Comparison of ENCODE assay signal across 1 cellular context in the genomic region with DNA sequence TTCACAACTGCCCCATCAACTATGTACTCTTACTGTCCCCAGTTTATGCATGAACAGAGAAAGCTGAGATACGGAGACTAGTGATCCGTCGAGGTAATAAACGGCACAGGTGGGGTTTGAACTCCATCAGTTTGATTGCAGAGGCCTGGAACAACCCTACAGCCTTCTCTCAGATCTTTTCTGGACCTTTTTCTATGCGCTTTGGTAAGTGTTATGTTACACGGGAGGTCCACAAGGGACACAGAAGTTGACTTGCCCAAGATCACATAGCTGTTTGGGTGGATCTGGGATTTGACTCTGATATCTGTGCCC.
TF ChIP-seq lines count a peak whose summit lies in the region.

No MANE protein-coding gene starts in this region.

TF ChIP-seq in GM23338, 12 proteins besides CTCF, POLR2A, EP300 and RAD21 (continued from another document):
- TF ChIP-seq, protein P1, sequence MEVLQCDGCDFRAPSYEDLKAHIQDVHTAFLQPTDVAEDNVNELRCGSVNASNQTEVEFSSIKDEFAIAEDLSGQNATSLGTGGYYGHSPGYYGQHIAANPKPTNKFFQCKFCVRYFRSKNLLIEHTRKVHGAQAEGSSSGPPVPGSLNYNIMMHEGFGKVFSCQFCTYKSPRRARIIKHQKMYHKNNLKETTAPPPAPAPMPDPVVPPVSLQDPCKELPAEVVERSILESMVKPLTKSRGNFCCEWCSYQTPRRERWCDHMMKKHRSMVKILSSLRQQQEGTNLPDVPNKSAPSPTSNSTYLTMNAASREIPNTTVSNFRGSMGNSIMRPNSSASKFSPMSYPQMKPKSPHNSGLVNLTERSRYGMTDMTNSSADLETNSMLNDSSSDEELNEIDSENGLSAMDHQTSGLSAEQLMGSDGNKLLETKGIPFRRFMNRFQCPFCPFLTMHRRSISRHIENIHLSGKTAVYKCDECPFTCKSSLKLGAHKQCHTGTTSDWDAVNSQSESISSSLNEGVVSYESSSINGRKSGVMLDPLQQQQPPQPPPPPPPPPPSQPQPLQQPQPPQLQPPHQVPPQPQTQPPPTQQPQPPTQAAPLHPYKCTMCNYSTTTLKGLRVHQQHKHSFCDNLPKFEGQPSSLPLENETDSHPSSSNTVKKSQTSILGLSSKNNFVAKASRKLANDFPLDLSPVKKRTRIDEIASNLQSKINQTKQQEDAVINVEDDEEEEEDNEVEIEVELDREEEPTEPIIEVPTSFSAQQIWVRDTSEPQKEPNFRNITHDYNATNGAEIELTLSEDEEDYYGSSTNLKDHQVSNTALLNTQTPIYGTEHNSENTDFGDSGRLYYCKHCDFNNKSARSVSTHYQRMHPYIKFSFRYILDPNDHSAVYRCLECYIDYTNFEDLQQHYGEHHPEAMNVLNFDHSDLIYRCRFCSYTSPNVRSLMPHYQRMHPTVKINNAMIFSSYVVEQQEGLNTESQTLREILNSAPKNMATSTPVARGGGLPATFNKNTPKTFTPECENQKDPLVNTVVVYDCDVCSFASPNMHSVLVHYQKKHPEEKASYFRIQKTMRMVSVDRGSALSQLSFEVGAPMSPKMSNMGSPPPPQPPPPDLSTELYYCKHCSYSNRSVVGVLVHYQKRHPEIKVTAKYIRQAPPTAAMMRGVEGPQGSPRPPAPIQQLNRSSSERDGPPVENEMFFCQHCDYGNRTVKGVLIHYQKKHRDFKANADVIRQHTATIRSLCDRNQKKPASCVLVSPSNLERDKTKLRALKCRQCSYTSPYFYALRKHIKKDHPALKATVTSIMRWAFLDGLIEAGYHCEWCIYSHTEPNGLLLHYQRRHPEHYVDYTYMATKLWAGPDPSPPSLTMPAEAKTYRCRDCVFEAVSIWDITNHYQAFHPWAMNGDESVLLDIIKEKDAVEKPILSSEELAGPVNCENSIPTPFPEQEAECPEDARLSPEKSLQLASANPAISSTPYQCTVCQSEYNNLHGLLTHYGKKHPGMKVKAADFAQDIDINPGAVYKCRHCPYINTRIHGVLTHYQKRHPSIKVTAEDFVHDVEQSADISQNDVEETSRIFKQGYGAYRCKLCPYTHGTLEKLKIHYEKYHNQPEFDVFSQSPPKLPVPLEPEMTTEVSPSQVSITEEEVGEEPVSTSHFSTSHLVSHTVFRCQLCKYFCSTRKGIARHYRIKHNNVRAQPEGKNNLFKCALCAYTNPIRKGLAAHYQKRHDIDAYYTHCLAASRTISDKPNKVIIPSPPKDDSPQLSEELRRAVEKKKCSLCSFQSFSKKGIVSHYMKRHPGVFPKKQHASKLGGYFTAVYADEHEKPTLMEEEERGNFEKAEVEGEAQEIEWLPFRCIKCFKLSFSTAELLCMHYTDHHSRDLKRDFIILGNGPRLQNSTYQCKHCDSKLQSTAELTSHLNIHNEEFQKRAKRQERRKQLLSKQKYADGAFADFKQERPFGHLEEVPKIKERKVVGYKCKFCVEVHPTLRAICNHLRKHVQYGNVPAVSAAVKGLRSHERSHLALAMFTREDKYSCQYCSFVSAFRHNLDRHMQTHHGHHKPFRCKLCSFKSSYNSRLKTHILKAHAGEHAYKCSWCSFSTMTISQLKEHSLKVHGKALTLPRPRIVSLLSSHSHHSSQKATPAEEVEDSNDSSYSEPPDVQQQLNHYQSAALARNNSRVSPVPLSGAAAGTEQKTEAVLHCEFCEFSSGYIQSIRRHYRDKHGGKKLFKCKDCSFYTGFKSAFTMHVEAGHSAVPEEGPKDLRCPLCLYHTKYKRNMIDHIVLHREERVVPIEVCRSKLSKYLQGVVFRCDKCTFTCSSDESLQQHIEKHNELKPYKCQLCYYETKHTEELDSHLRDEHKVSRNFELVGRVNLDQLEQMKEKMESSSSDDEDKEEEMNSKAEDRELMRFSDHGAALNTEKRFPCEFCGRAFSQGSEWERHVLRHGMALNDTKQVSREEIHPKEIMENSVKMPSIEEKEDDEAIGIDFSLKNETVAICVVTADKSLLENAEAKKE (CRISPR knock-in tag; IDR thresholded peaks at IDR 0.05): no peak
